Comparison of ENCODE assay signal across 8 cellular contexts in the genomic region with DNA sequence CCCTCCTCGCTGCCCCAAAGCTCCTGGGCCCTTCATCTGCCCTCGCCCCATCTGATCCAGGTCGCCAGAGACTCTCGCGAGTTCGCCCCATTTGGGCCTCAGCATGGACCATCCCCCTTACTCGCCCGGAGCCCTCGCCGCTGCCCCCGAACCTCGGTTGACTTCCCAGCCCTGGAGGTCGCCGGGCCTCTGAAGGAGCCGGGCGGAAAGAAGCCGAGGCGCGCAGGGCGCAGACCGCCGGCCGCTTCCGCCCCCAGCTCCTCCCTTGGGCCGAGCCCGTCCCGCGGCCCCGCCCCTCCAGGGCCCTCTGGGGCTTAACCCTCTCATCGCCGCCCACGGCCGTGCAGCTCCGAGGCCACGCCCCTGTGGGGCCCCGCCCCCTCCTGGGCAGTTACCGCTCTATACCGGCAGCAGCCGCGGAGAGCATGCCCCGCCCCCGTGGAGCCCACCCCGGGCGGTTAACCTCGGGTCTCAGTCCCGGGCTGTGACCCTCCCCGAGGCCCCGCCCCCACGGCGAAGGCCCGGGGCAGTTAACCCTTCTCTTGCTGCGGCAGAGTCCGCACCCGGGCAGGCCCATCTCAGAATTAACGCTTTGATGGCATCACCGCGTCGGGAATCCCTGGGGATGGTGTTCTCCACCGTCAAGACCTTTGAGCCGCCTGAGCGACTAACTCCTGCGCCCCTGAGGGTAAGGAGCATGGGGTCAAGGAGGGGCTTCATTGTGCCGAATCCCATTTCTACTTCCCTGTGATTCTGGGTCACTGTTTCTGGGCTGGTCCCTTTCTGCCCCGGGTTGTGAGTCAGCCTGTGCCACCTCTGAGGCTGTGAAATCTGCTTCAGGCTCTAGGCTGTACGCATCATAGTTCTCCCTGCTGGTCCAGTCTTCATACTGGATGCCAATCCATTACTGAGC. TPM values are rescaled to one million over a fixed set of nuclear protein-coding genes. Genes with fewer than 3 reads are reported as not detected.
DNase-seq lines count a peak whose midpoint lies in the region; ATAC-seq, FAIRE-seq and TF ChIP-seq lines count a peak whose summit lies in the region.

A gene with protein sequence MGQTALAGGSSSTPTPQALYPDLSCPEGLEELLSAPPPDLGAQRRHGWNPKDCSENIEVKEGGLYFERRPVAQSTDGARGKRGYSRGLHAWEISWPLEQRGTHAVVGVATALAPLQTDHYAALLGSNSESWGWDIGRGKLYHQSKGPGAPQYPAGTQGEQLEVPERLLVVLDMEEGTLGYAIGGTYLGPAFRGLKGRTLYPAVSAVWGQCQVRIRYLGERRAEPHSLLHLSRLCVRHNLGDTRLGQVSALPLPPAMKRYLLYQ (minus strand): TSS at position 210 of the 913 bp plus-strand sequence. CDS start 402 bp downstream, outside the sequence.

- peaks cover 12 to 14% of the 10 kb centered on the region in 2 experiments for H3K36me3 ChIP-seq in HepG2 (replicated peaks in 1 of 2; ENCODE audit: control insufficient read depth in 1 of 2, insufficient read depth in 2 of 2, low read length in 2 of 2)

- H3K27ac Mint-ChIP-seq in CD14-positive monocyte, result peak within 1 kb of the TSS; percentile 84 to 95 (median 94)
- H3K27ac Mint-ChIP-seq in dendritic cell treated with granulocyte-macrophage colony-stimulating factor and Interleukin-4, amounts not matched to agents 40 ng/mL and 50 ng/mL, for 4 days, result peak within 1 kb of the TSS; percentile 87

- peaks cover 34 to 48% of the 10 kb centered on the region in 2 donors for H3K36me3 Mint-ChIP-seq in CD14-positive monocyte
- H3K36me3 Mint-ChIP-seq in dendritic cell treated with granulocyte-macrophage colony-stimulating factor and Interleukin-4, amounts not matched to agents 40 ng/mL and 50 ng/mL, for 4 days (ENCODE audit: low read depth), result peaks cover 69% of the 10 kb centered on the region

- H3K27me3 ChIP-seq in HepG2 (ENCODE audit: control insufficient read depth in 1 of 2, insufficient read depth in 2 of 2, low read length in 2 of 2), result no peaks in the 10 kb centered on the region; a peak in 1 of 5 replicates

- H3K9me3 ChIP-seq in HepG2 (ENCODE audit: low read length), result no peaks in the 10 kb centered on the region

- peak within 1 kb of the TSS; percentile 86 for H3K9ac ChIP-seq in HepG2 (ENCODE audit: insufficient read depth, low read depth, low read length)

- DNase-seq in CD14-positive monocyte (ENCODE audit: low spot score), result peak; percentile 94
- peak; percentile 98 for DNase-seq in NCI-H774 (lab: John Stamatoyannopoulos, UW)
- peak; percentile 96 to 98 for DNase-seq in activated CD4-positive, alpha-beta T cell treated with anti-CD3 and anti-CD28 coated beads, Interleukin-2, amount 50 U/mL, for 24 hours (ENCODE audit: low read depth in 1 of 2, low spot score in 1 of 2)
- DNase-seq in HepG2 (ENCODE audit: low spot score), result peak; percentile 94
- DNase-seq in stimulated activated CD4-positive, alpha-beta T cell treated with anti-CD3 and anti-CD28 coated beads, Interleukin-2, amount 100 ng/mL, for 48 hours, result peak; percentile 99 to 100

- in situ Hi-C loops in HepG2 (cut with HindIII; ENCODE audit: extremely low pct_ligation_motif_present, low pct_unique_long_range_greater_than_20kb), result no loop called here

- H2AFZ ChIP-seq in HepG2 (ENCODE audit: low read length), result peak within 1 kb of the TSS; percentile 21

- H3K79me2 ChIP-seq in HepG2 (ENCODE audit: insufficient read depth, low read length), result peaks cover 19% of the 10 kb centered on the region

- peak; percentile 56 for ATAC-seq in GM19438 (IDR thresholded peaks at IDR 0.05; ENCODE audit: low read depth, unreplicated experiment)
- ATAC-seq in HG03565 (IDR thresholded peaks at IDR 0.05; ENCODE audit: unreplicated experiment), result peak; percentile 66
- peak; percentile 81 for ATAC-seq in HepG2

- TF ChIP-seq RAD21 in HepG2 (CRISPR knock-in tag; IDR thresholded peaks at IDR 0.05), result no peak

- CTCF ChIA-PET in HepG2 (lab: Yijun Ruan, JAX; ENCODE audit: low intra/inter-chr PET ratio, low total read pairs), result interaction anchor here (2.4 kb wide), 1 partner anchor 18 kb away, joined by 24 read pairs; no protein-coding TSS in a partner anchor

- TF ChIP-seq CTCF in CD14-positive monocyte (IDR thresholded peaks at IDR 0.05), result no peak
- TF ChIP-seq CTCF in HepG2 (CRISPR knock-in tag; IDR thresholded peaks at IDR 0.05), result no peak

- peak; percentile 50 for FAIRE-seq in HepG2 (lab: Jason Lieb, UNC)

- H3K9me3 Mint-ChIP-seq in CD14-positive monocyte, result no peaks in the 10 kb centered on the region
- no peaks in the 10 kb centered on the region for H3K9me3 Mint-ChIP-seq in dendritic cell treated with granulocyte-macrophage colony-stimulating factor and Interleukin-4, amounts not matched to agents 40 ng/mL and 50 ng/mL, for 4 days

- TF ChIP-seq EP300 in HepG2 (IDR thresholded peaks at IDR 0.05; ENCODE audit: low read depth in 2 of 2, low read length in 2 of 2) (0 out of 4 replicates have a peak, but pooled peaks of 1 of the 2 experiments have one; percentile 5), HepG2 (CRISPR knock-in tag; IDR thresholded peaks at IDR 0.05; ENCODE audit: borderline replicate concordance) (no peak)

- peaks cover 48% of the 10 kb centered on the region for H3K4me1 ChIP-seq in HepG2 (ENCODE audit: insufficient read depth, low read length)

- no peak; a peak in 1 of 4 replicates for TF ChIP-seq POLR2A in HepG2 (IDR thresholded peaks at IDR 0.05; ENCODE audit: insufficient read depth in 1 of 2, low read depth in 2 of 2, low read length in 2 of 2)

- peaks cover 0 to 3% (median 0%) of the 10 kb centered on the region in 3 donors for H3K27me3 Mint-ChIP-seq in CD14-positive monocyte (ENCODE audit: low read depth in 3 of 3)
- no peaks in the 10 kb centered on the region for H3K27me3 Mint-ChIP-seq in dendritic cell treated with granulocyte-macrophage colony-stimulating factor and Interleukin-4, amounts not matched to agents 40 ng/mL and 50 ng/mL, for 4 days

- POLR2A ChIA-PET in HepG2 (lab: Yijun Ruan, JAX), result interaction anchor here (0.6 to 3.9 kb wide), 29 partner anchors 9 to 339 kb away, joined by 3 to 73 read pairs (median 5); a partner anchor contains a TSS

- 0% methylated on average over 9 of the region's 65 CpGs for WGBS in HepG2 (ENCODE audit: low lambda C conversion rate)

- H3K27ac ChIP-seq in HepG2 (ENCODE audit: extremely low read length, insufficient read depth, low read length), result peak within 1 kb of the TSS; percentile 79

- H3K4me1 Mint-ChIP-seq in CD14-positive monocyte, result peaks cover 57% of the 10 kb centered on the region
- H3K4me1 Mint-ChIP-seq in dendritic cell treated with granulocyte-macrophage colony-stimulating factor and Interleukin-4, amounts not matched to agents 40 ng/mL and 50 ng/mL, for 4 days (ENCODE audit: low read depth), result peaks cover 51% of the 10 kb centered on the region

- peak within 1 kb of the TSS; percentile 96 for H3K4me2 ChIP-seq in HepG2 (ENCODE audit: low read depth, low read length)

- peak within 1 kb of the TSS; percentile 74 to 95 (median 76) for H3K4me3 ChIP-seq in HepG2 (replicated peaks in 1 of 3; ENCODE audit: insufficient read depth in 1 of 3, low read depth in 2 of 3, low read length in 3 of 3)

- intact Hi-C loops in CD14-positive monocyte (cut with micrococcal nuclease), result loop anchor here (1.0 to 5.0 kb wide), 6 partner anchors 17 to 89 kb away; a partner anchor contains a TSS
- intact Hi-C loops in dendritic cell treated with granulocyte-macrophage colony-stimulating factor and Interleukin-4, amounts not matched to agents 40 ng/mL and 50 ng/mL, for 4 days (cut with micrococcal nuclease), result loop anchor here (1.0 kb wide), 1 partner anchor 18 kb away; no protein-coding TSS in a partner anchor
- intact Hi-C loops in HepG2 (cut with micrococcal nuclease; ENCODE audit: unreplicated experiment), result loop anchor here (1.0 kb wide), 3 partner anchors 18 to 70 kb away; a partner anchor contains a TSS

- H3K4me3 Mint-ChIP-seq in CD14-positive monocyte, result peak within 1 kb of the TSS; percentile 87 to 92
- peak within 1 kb of the TSS; percentile 97 for H3K4me3 Mint-ChIP-seq in dendritic cell treated with granulocyte-macrophage colony-stimulating factor and Interleukin-4, amounts not matched to agents 40 ng/mL and 50 ng/mL, for 4 days

- peaks cover 39% of the 10 kb centered on the region for H4K20me1 ChIP-seq in HepG2 (ENCODE audit: insufficient read depth, low read length)

- no TSS peak for BruUV-seq in HepG2 (replicated peaks; lab: Mats Ljungman, UMichigan)

RNA-seq across cellular contexts. Expression of the gene that starts here (rescaled TPM):
- polyA plus RNA-seq in CD14-positive monocyte (1 to 10 TPM; 6.6 to 6.9 TPM), HepG2 (2011; rRNA removed) (1.9 and 2.0 TPM in 2 replicates)
- 4.0 and 6.2 TPM in 2 replicates for total RNA-seq in HepG2 (2016; rRNA removed; fragmentation: Illumina TruSeq; extraction: Trizol)
- total RNA-seq in HepG2 (2016; cell fraction: cytosol; rRNA removed; fragmentation: Illumina TruSeq; extraction: Trizol; ENCODE audit: low read depth), result 2.5 and 2.9 TPM in 2 replicates
- 4.0 and 5.3 TPM in 2 replicates for total RNA-seq in HepG2 (2016; cell fraction: insoluble cytoplasmic fraction; rRNA removed; fragmentation: Illumina TruSeq; extraction: Trizol)
- total RNA-seq in HepG2 (2016; cell fraction: membrane; rRNA removed; fragmentation: Illumina TruSeq; extraction: Trizol), result 3.2 and 4.9 TPM in 2 replicates
- 4.0 and 4.3 TPM in 2 replicates for total RNA-seq in HepG2 (2016; cell fraction: nucleus; rRNA removed; fragmentation: Illumina TruSeq; extraction: Trizol)
- 1.8 and 2.4 TPM in 2 replicates for polyA plus RNA-seq in HepG2 (2011; cell fraction: cytosol; rRNA removed)
- polyA plus RNA-seq in HepG2 (2011; cell fraction: nucleus; rRNA removed), result 2.1 and 2.8 TPM in 2 replicates
- polyA plus RNA-seq in HepG2 (2012), result 1.7 and 2.0 TPM in 2 replicates
- polyA plus RNA-seq in HepG2 (2016; cell fraction: cytosol; fragmentation: Illumina TruSeq; extraction: Trizol; ENCODE audit: low read depth), result 2.0 and 2.2 TPM in 2 replicates
- 4.2 and 5.3 TPM in 2 replicates for polyA plus RNA-seq in HepG2 (2016; cell fraction: insoluble cytoplasmic fraction; fragmentation: Illumina TruSeq; extraction: Trizol; ENCODE audit: low read depth)
- 2.5 and 2.9 TPM in 2 replicates for polyA plus RNA-seq in HepG2 (2016; cell fraction: membrane; fragmentation: Illumina TruSeq; extraction: Trizol; ENCODE audit: low read depth)
- 7.1 and 7.6 TPM in 2 replicates for polyA plus RNA-seq in HepG2 (2016; cell fraction: nucleus; fragmentation: Illumina TruSeq; extraction: Trizol; ENCODE audit: insufficient read depth, low read depth)
- polyA minus RNA-seq in HepG2 (2011; rRNA and poly(A)+ RNA removed; ENCODE audit: low replicate concordance), result 2.3 and 4.3 TPM in 2 replicates
- polyA minus RNA-seq in HepG2 (2011; cell fraction: cytosol; rRNA and poly(A)+ RNA removed), result 0.97 TPM in 1 of 2 replicates, not detected in the other
- polyA minus RNA-seq in HepG2 (2011; cell fraction: nucleus; rRNA and poly(A)+ RNA removed), result 1.7 and 4.4 TPM in 2 replicates

Comparison
In these comparisons a context has a peak if more than half of its experiments do, and no peak if none do; other contexts are left out.
1. Peak in every context shown above with its lines: DNase-seq, ATAC-seq, H3K4me3 ChIP-seq and H3K27ac ChIP-seq.